ENCODE assay signal across 8 cellular contexts in genomic region chr2:70124983-70125480, GRCh38. TPM values are rescaled to one million over a fixed set of nuclear protein-coding genes. Genes with fewer than 3 reads are reported as not detected.
DNase-seq lines count a peak whose midpoint lies in the region; ATAC-seq and TF ChIP-seq lines count a peak whose summit lies in the region.

No MANE protein-coding gene starts in this region.

- peak; percentile 61 for TF ChIP-seq POLR2A in GM18951 (IDR thresholded peaks at IDR 0.05; ENCODE audit: extremely low read depth, insufficient read depth, insufficient read length)

- in situ Hi-C loops in GM18951 (cut with MboI; ENCODE audit: low sequenced_read_pairs, unreplicated experiment), result no loop called here

- peak; percentile 77 to 78 for ATAC-seq in lower lobe of right lung

- WGBS in ectodermal cell, 2 experiments, result 0 to 2% methylated on average over 36 of the region's 36 CpGs

- intact Hi-C loops in lower lobe of right lung (cut with DNase I), result no loop called here

- no peaks in the 10 kb centered on the region for H3K9me3 ChIP-seq in ectodermal cell (ENCODE audit: control insufficient read depth, low read length)
- no peaks in the 10 kb centered on the region for H3K9me3 ChIP-seq in lower lobe of right lung

- H3K27me3 ChIP-seq in ectodermal cell (ENCODE audit: control insufficient read depth, insufficient read depth, low read length, poor library complexity, severe bottlenecking) (no peaks in the 10 kb centered on the region), lower lobe of right lung (ENCODE audit: low read depth) (no peaks in the 10 kb centered on the region)

- H3K27ac Mint-ChIP-seq in activated CD4-positive, alpha-beta T cell treated with anti-CD3 and anti-CD28 coated beads, Interleukin-2, amount 10 ng/mL, durations not matched to agents 7 days and 5 days, result peak overlapping the region; percentile 100

- no peak for TF ChIP-seq CTCF in lower lobe of right lung (IDR thresholded peaks at IDR 0.05)

- H3K9me3 Mint-ChIP-seq in activated CD4-positive, alpha-beta T cell treated with anti-CD3 and anti-CD28 coated beads, Interleukin-2, amount 10 ng/mL, durations not matched to agents 7 days and 5 days, result no peaks in the 10 kb centered on the region

- no peaks in the 10 kb centered on the region for H3K27me3 Mint-ChIP-seq in activated CD4-positive, alpha-beta T cell treated with anti-CD3 and anti-CD28 coated beads, Interleukin-2, amount 10 ng/mL, durations not matched to agents 7 days and 5 days

- H3K4me1 ChIP-seq in ectodermal cell (ENCODE audit: control insufficient read depth, insufficient read depth, low read length) (peaks cover 7% of the 10 kb centered on the region), lower lobe of right lung (peaks cover 46% of the 10 kb centered on the region)

- peaks cover 4% of the 10 kb centered on the region for H3K36me3 Mint-ChIP-seq in activated CD4-positive, alpha-beta T cell treated with anti-CD3 and anti-CD28 coated beads, Interleukin-2, amount 10 ng/mL, durations not matched to agents 7 days and 5 days (ENCODE audit: low read depth)

- peak; percentile 48 for DNase-seq in AG08395 (ENCODE audit: low spot score)
- DNase-seq in NCI-H1105 treated with DMSO at 0.1 percent for 48 hours (lab: John Stamatoyannopoulos, UW), result peak; percentile 58
- DNase-seq in activated CD4-positive, alpha-beta T cell treated with anti-CD3 and anti-CD28 coated beads, Interleukin-2, amount 10 ng/mL, durations not matched to agents 7 days and 5 days, result peak; percentile 58
- DNase-seq in lower lobe of right lung, result peak; percentile 82
- peak; percentile 75 for DNase-seq in stimulated activated CD8-positive, alpha-beta memory T cell treated with anti-CD3 and anti-CD28 coated beads, Interleukin-4, amount 100 ng/mL, for 48 hours
- DNase-seq in NCI-H774 (lab: John Stamatoyannopoulos, UW), result no peak

- H3K36me3 ChIP-seq in ectodermal cell (ENCODE audit: control insufficient read depth, insufficient read depth, low read length) (no peaks in the 10 kb centered on the region), lower lobe of right lung (no peaks in the 10 kb centered on the region)

- peak overlapping the region; percentile 93 for H3K4me3 Mint-ChIP-seq in activated CD4-positive, alpha-beta T cell treated with anti-CD3 and anti-CD28 coated beads, Interleukin-2, amount 10 ng/mL, durations not matched to agents 7 days and 5 days

- H3K4me3 ChIP-seq in ectodermal cell (ENCODE audit: insufficient read depth, low read depth, low read length), result peak overlapping the region; percentile 67
- peak overlapping the region; percentile 65 for H3K4me3 ChIP-seq in lower lobe of right lung

- H3K4me1 Mint-ChIP-seq in activated CD4-positive, alpha-beta T cell treated with anti-CD3 and anti-CD28 coated beads, Interleukin-2, amount 10 ng/mL, durations not matched to agents 7 days and 5 days, result peaks cover 78% of the 10 kb centered on the region

- H3K27ac ChIP-seq in ectodermal cell (ENCODE audit: insufficient read depth, low read depth, low read length, poor library complexity, severe bottlenecking) (peak overlapping the region; percentile 97), lower lobe of right lung (peak overlapping the region; percentile 97)

- POLR2A ChIA-PET in activated CD4-positive, alpha-beta T cell treated with anti-CD3 and anti-CD28 coated beads, Interleukin-2, amount 10 ng/mL, durations not matched to agents 7 days and 5 days (lab: Charles Lee), result interaction anchor here (0.5 to 1.8 kb wide), 6 partner anchors 8 to 31 kb away, joined by 3 to 12 read pairs (median 6); no protein-coding TSS in a partner anchor

- CTCF ChIA-PET in activated CD4-positive, alpha-beta T cell treated with anti-CD3 and anti-CD28 coated beads, Interleukin-2, amount 10 ng/mL, durations not matched to agents 7 days and 5 days (lab: Charles Lee), result interaction anchor here (0.7 to 3.7 kb wide), 14 partner anchors 7 to 213 kb away, joined by 3 to 13 read pairs (median 4); no protein-coding TSS in a partner anchor

RNA-seq across cellular contexts. Expression of gene PCBP1, which starts 37.8 kb away (rescaled TPM):
- total RNA-seq in activated CD4-positive, alpha-beta T cell treated with anti-CD3 and anti-CD28 coated beads, Interleukin-2, amount 10 ng/mL, durations not matched to agents 7 days and 5 days, result 100 to 1,000 TPM; 527 to 544 TPM
- polyA plus RNA-seq in ectodermal cell (2013, experiment 1 of 4), result 321 TPM
- 320 TPM for polyA plus RNA-seq in ectodermal cell (2013, experiment 2 of 4)
- 294 TPM for polyA plus RNA-seq in ectodermal cell (2013, experiment 3 of 4)
- polyA plus RNA-seq in ectodermal cell (2013, experiment 4 of 4), result 301 TPM
- total RNA-seq in lower lobe of right lung, result 308 TPM
